Comparison of ENCODE assay signal across 1 cellular context in genomic region chr2:152098798-152099654, GRCh38.
TF ChIP-seq lines count a peak whose summit lies in the region.

CACNB4 (minus strand) TSS chr2:152099044.

TF ChIP-seq in HepG2, 621 proteins besides CTCF, POLR2A, EP300 and RAD21 (continued from another document):
- TF ChIP-seq ZBTB20 (CRISPR knock-in tag; IDR thresholded peaks at IDR 0.05; ENCODE audit: borderline replicate concordance, low read depth) = no peak
- no peak for TF ChIP-seq MAFG (CRISPR knock-in tag; IDR thresholded peaks at IDR 0.05)
- peak; percentile 15 for TF ChIP-seq TAF15 (IDR thresholded peaks at IDR 0.05; ENCODE audit: low read depth, low read length, poor library complexity, severe bottlenecking)
- TF ChIP-seq KDM5B (CRISPR knock-in tag; IDR thresholded peaks at IDR 0.05; ENCODE audit: borderline replicate concordance) = peak; percentile 55; the same call in 1 of the 2 replicates
- no peak for TF ChIP-seq GPN1 (CRISPR knock-in tag; IDR thresholded peaks at IDR 0.05; ENCODE audit: borderline replicate concordance)
- no peak for TF ChIP-seq ETV5 (CRISPR knock-in tag; IDR thresholded peaks at IDR 0.05; ENCODE audit: borderline replicate concordance)
- no peak for TF ChIP-seq ZFX (CRISPR knock-in tag; IDR thresholded peaks at IDR 0.05; ENCODE audit: low read depth)
- TF ChIP-seq HINFP (CRISPR knock-in tag; IDR thresholded peaks at IDR 0.05; ENCODE audit: low read depth) = no peak
- 0 out of 2 replicates have a peak, but pooled peaks have one; percentile 31 for TF ChIP-seq GABPB1 (CRISPR knock-in tag; IDR thresholded peaks at IDR 0.05)
- no peak for TF ChIP-seq ZFP37 (CRISPR knock-in tag; IDR thresholded peaks at IDR 0.05; ENCODE audit: borderline replicate concordance)
- no peak for TF ChIP-seq ARID2 (CRISPR knock-in tag; IDR thresholded peaks at IDR 0.05; ENCODE audit: borderline replicate concordance)
- TF ChIP-seq CBFB (CRISPR knock-in tag; IDR thresholded peaks at IDR 0.05) = no peak
- TF ChIP-seq BRCA1 (CRISPR knock-in tag; IDR thresholded peaks at IDR 0.05) = no peak
- no peak for TF ChIP-seq PRDM4 (CRISPR knock-in tag; IDR thresholded peaks at IDR 0.05; ENCODE audit: borderline replicate concordance)
- TF ChIP-seq FOXO1 (CRISPR knock-in tag; IDR thresholded peaks at IDR 0.05) = no peak
- TF ChIP-seq ZNF24 (IDR thresholded peaks at IDR 0.05) = no peak
- no peak for TF ChIP-seq EEA1 (CRISPR knock-in tag; IDR thresholded peaks at IDR 0.05; ENCODE audit: borderline replicate concordance)
- no peak for TF ChIP-seq ZNF816 (CRISPR knock-in tag; IDR thresholded peaks at IDR 0.05; ENCODE audit: borderline replicate concordance)
- TF ChIP-seq IRF9 (CRISPR knock-in tag; IDR thresholded peaks at IDR 0.05; ENCODE audit: borderline replicate concordance) = no peak
- TF ChIP-seq ZNF512 (CRISPR knock-in tag; IDR thresholded peaks at IDR 0.05) = 0 out of 2 replicates have a peak, but pooled peaks have one; percentile 60
- TF ChIP-seq ZNF75D (CRISPR knock-in tag; IDR thresholded peaks at IDR 0.05; ENCODE audit: borderline replicate concordance) = no peak
- no peak for TF ChIP-seq HES4 (CRISPR knock-in tag; IDR thresholded peaks at IDR 0.05; ENCODE audit: borderline replicate concordance)
- no peak for TF ChIP-seq CBX2 (IDR thresholded peaks at IDR 0.05; ENCODE audit: low read depth, low read length)
- 0 out of 2 replicates have a peak, but pooled peaks have one; percentile 78 for TF ChIP-seq CBX2 (CRISPR knock-in tag; IDR thresholded peaks at IDR 0.05; ENCODE audit: low read depth)
- TF ChIP-seq ZMYM3 (CRISPR knock-in tag; IDR thresholded peaks at IDR 0.05) = no peak
- no peak for TF ChIP-seq NR3C1 (CRISPR knock-in tag; IDR thresholded peaks at IDR 0.05)
- TF ChIP-seq HNRNPK (IDR thresholded peaks at IDR 0.05; ENCODE audit: low read depth, low read length, poor library complexity, severe bottlenecking) = peak; percentile 81
- no peak for TF ChIP-seq KDM5A (IDR thresholded peaks at IDR 0.05; ENCODE audit: borderline replicate concordance, low read length)
- TF ChIP-seq HNRNPLL (IDR thresholded peaks at IDR 0.05; ENCODE audit: low read depth, low read length, poor library complexity, severe bottlenecking) = peak; percentile 68
- TF ChIP-seq ATM (IDR thresholded peaks at IDR 0.05; ENCODE audit: borderline replicate concordance) = no peak
- 0 out of 2 replicates have a peak, but pooled peaks have one; percentile 38 for TF ChIP-seq ATAD3A (CRISPR knock-in tag; IDR thresholded peaks at IDR 0.05)
- TF ChIP-seq ZNF556 (CRISPR knock-in tag; IDR thresholded peaks at IDR 0.05; ENCODE audit: borderline replicate concordance) = no peak; the same call in 1 of the 2 replicates
- no peak for TF ChIP-seq TOE1 (CRISPR knock-in tag; IDR thresholded peaks at IDR 0.05)
- no peak for TF ChIP-seq ZSCAN29 (CRISPR knock-in tag; conservative IDR thresholded peaks at IDR 0.05)
- TF ChIP-seq ZNF652 (CRISPR knock-in tag; IDR thresholded peaks at IDR 0.05; ENCODE audit: borderline replicate concordance, low read depth) = no peak
- no peak for TF ChIP-seq SRSF4 (IDR thresholded peaks at IDR 0.05; ENCODE audit: low read depth, low read length, poor library complexity, severe bottlenecking)
- no peak for TF ChIP-seq TARDBP (CRISPR knock-in tag; IDR thresholded peaks at IDR 0.05)
- 0 out of 2 replicates have a peak, but pooled peaks have one; percentile 3 for TF ChIP-seq ARID4A (CRISPR knock-in tag; IDR thresholded peaks at IDR 0.05; ENCODE audit: borderline replicate concordance)
- TF ChIP-seq ZNF598 (CRISPR knock-in tag; IDR thresholded peaks at IDR 0.05; ENCODE audit: borderline replicate concordance) = peak; percentile 69; the same call in 1 of the 2 replicates
